1 cellular context compared by ENCODE assay signal in genomic region chr1:212035835-212036605, GRCh38.
TF ChIP-seq lines count a peak whose summit lies in the region.

No MANE protein-coding gene starts in this region.

TF ChIP-seq in K562, 482 proteins besides CTCF, POLR2A, EP300 and RAD21 (continued from another document and continues in another):
- TF ChIP-seq TFE3 (CRISPR knock-in tag; IDR thresholded peaks at IDR 0.05) (no peak), GTF2F1 (IDR thresholded peaks at IDR 0.05; ENCODE audit: low read depth, low read length) (no peak), MAFG (tag; conservative IDR thresholded peaks at IDR 0.05) (no peak), SRF (CRISPR knock-in tag; IDR thresholded peaks at IDR 0.05) (no peak), ZBED1 (IDR thresholded peaks at IDR 0.05) (0 out of 2 replicates have a peak, but pooled peaks have one; percentile 65), MXD1 (CRISPR knock-in tag; IDR thresholded peaks at IDR 0.05; ENCODE audit: borderline replicate concordance, poor library complexity, severe bottlenecking) (peak; percentile 5), SETDB1 (IDR thresholded peaks at IDR 0.05; ENCODE audit: low read length) (no peak), NKRF (IDR thresholded peaks at IDR 0.05; ENCODE audit: borderline replicate concordance) (peak; percentile 31), CC2D1A (IDR thresholded peaks at IDR 0.05) (peak; percentile 19), CXXC5 (CRISPR knock-in tag; IDR thresholded peaks at IDR 0.05) (no peak), CSDE1 (IDR thresholded peaks at IDR 0.05) (0 out of 4 replicates have a peak, but pooled peaks of 1 of the 2 experiments have one; percentile 6), SNRNP70 (optimal IDR thresholded peaks at IDR 0.05; ENCODE audit: low read depth, low read length) (no peak), ELF1 (tag; IDR thresholded peaks at IDR 0.05) (0 out of 2 replicates have a peak, but pooled peaks have one; percentile 24), ETV1 (tag; conservative IDR thresholded peaks at IDR 0.05; ENCODE audit: low read depth) (0 out of 2 replicates have a peak, but pooled peaks have one; percentile 5), E2F1 (CRISPR knock-in tag; IDR thresholded peaks at IDR 0.05) (no peak), SRSF9 (IDR thresholded peaks at IDR 0.05; ENCODE audit: borderline replicate concordance, low read depth, low read length) (no peak), HDGF (IDR thresholded peaks at IDR 0.05) (peak; percentile 24; the same call in 1 of the 2 replicates), FOXJ2 (tag; IDR thresholded peaks at IDR 0.05) (no peak), GABPB1 (CRISPR knock-in tag; IDR thresholded peaks at IDR 0.05) (no peak), PCBP2 (IDR thresholded peaks at IDR 0.05; ENCODE audit: low read depth, low read length, poor library complexity, severe bottlenecking) (no peak), OTX1 (CRISPR knock-in tag; IDR thresholded peaks at IDR 0.05) (no peak), ZNF586 (CRISPR knock-in tag; conservative IDR thresholded peaks at IDR 0.05) (no peak), PHF21A (IDR thresholded peaks at IDR 0.05; ENCODE audit: borderline replicate concordance, low read depth) (0 out of 2 replicates have a peak, but pooled peaks have one; percentile 2), FOXA1 (IDR thresholded peaks at IDR 0.05; ENCODE audit: borderline replicate concordance) (no peak), FOXA3 (CRISPR knock-in tag; conservative IDR thresholded peaks at IDR 0.05 in 1 of 2, IDR thresholded peaks at IDR 0.05 in 1 of 2) (0 out of 4 replicates have a peak, but pooled peaks of 1 of the 2 experiments have one; percentile 23), HMG20B (CRISPR knock-in tag; IDR thresholded peaks at IDR 0.05) (no peak), GTF2E2 (tag; IDR thresholded peaks at IDR 0.05) (no peak; the same call in none of the 2 replicates), CREB3L1 (IDR thresholded peaks at IDR 0.05; ENCODE audit: borderline replicate concordance, low read depth) (0 out of 2 replicates have a peak, but pooled peaks have one; percentile 1), DACH1 (IDR thresholded peaks at IDR 0.05; ENCODE audit: partially characterized antibody) (no peak), ZBTB34 (CRISPR knock-in tag; IDR thresholded peaks at IDR 0.05) (no peak), ZBTB7A (IDR thresholded peaks at IDR 0.05; ENCODE audit: borderline replicate concordance, control insufficient read depth, low read depth, low read length) (no peak), ZNF277 (CRISPR knock-in tag; IDR thresholded peaks at IDR 0.05; ENCODE audit: borderline replicate concordance) (no peak), ZNF280A (IDR thresholded peaks at IDR 0.05; ENCODE audit: low read depth, partially characterized antibody) (no peak), ARID4B (CRISPR knock-in tag; IDR thresholded peaks at IDR 0.05) (0 out of 2 replicates have a peak, but pooled peaks have one; percentile 1), STAT6 (CRISPR knock-in tag; IDR thresholded peaks at IDR 0.05) (0 out of 2 replicates have a peak, but pooled peaks have one; percentile 12), ARID1B (IDR thresholded peaks at IDR 0.05) (no peak; the same call in 1 of the 2 replicates), KAT7 (CRISPR knock-in tag; IDR thresholded peaks at IDR 0.05; ENCODE audit: borderline replicate concordance) (peak; percentile 88; the same call in 1 of the 2 replicates), PRPF4 (IDR thresholded peaks at IDR 0.05; ENCODE audit: insufficient read depth, low read depth, low read length, poor library complexity, severe bottlenecking) (no peak), NR3C1 (CRISPR knock-in tag; IDR thresholded peaks at IDR 0.05) (no peak), E2F4 (CRISPR knock-in tag; IDR thresholded peaks at IDR 0.05; ENCODE audit: low read depth) (no peak), SAFB (IDR thresholded peaks at IDR 0.05; ENCODE audit: borderline replicate concordance, low read depth, low read length) (no peak), TCF7 (IDR thresholded peaks at IDR 0.05; ENCODE audit: borderline replicate concordance) (no peak), HDAC1 (IDR thresholded peaks at IDR 0.05) (peak in 1 of 2 experiments; percentile 60; a peak in 2 of 4 replicates)
